In the genomic region with DNA sequence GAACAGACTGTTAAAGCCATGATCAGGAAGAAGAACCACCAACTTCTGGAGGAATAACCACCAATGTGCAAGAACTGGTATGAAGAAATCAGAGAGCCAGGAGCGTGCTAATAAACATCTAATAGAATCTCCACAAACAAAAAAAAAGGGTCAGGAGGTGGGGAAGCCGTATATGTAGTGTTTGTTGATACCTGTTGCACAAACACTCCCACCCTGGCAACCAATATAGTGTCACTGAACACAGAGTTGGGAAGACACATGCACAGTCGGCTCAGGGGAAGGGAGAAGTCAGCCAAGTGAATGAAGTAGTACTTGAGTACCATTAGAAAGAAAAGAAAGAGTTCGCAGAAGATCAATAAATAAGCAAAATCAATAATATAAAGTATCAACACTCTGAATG, we compare ENCODE assay signal across 25 cellular contexts.
"Had no signal": no experiment of that assay in that cellular context is flagged by ENCODE, and none has a peak within 500 bp of the region (broad histone marks: within the 10 kb centered on the region; RNA-seq: fewer than 3 reads in every experiment).

No MANE protein-coding gene starts in this region.

- H3K9me3 ChIP-seq: gastrocnemius medialis, left lung, psoas muscle, right lobe of liver, thoracic aorta, tibial nerve, upper lobe of left lung had no signal

- FAIRE-seq: colon, kidney, small intestine, urothelium cell line had no signal

- H3K4me3 ChIP-seq: dorsolateral prefrontal cortex, gastrocnemius medialis, left lung, psoas muscle, right lobe of liver, thoracic aorta, tibial nerve, upper lobe of left lung had no signal

- H3K27me3 ChIP-seq: gastrocnemius medialis, left lung, right lobe of liver, tibial nerve, upper lobe of left lung had no signal

- H3K36me3 ChIP-seq: gastrocnemius medialis, left lung, right lobe of liver, thoracic aorta, tibial nerve, upper lobe of left lung had no signal

- DNase-seq: dorsolateral prefrontal cortex; effector CD4-positive, alpha-beta T cell; foreskin fibroblast; gastrocnemius medialis; head of caudate nucleus; kidney; left lung; mesenchymal stem cell; midbrain; naive thymus-derived CD4-positive, alpha-beta T cell; nephron progenitor cell; nucleus accumbens; psoas muscle; retina; right lobe of liver; small intestine; stimulated activated CD4-positive, alpha-beta T cell treated with anti-CD3 and anti-CD28 coated beads, Interleukin-15, amount 100 ng/mL, for 24 hours; stimulated activated CD4-positive, alpha-beta T cell treated with anti-CD3 and anti-CD28 coated beads, Interleukin-2, amount 100 ng/mL, for 48 hours; stimulated activated naive B cell treated with anti-CD40 and anti-IgM and Interleukin-4, amounts not matched to agents 10 μg/mL and 1 μg/mL and 100 μg/mL, for 72 hours; upper lobe of left lung had no signal

- H3K27ac ChIP-seq: dorsolateral prefrontal cortex, epithelial cell of prostate, gastrocnemius medialis, left lung, psoas muscle, right lobe of liver, thoracic aorta, tibial nerve, upper lobe of left lung had no signal

- H3K4me1 ChIP-seq: gastrocnemius medialis, left lung, psoas muscle had no signal
